22 cellular contexts compared by ENCODE assay signal in genomic region chr12:124579921-124580517, GRCh38. TPM values are rescaled to one million over a fixed set of nuclear protein-coding genes. Genes with fewer than 3 reads are reported as not detected.
DNase-seq lines count a peak whose midpoint lies in the region; ATAC-seq, FAIRE-seq and TF ChIP-seq lines count a peak whose summit lies in the region.
"Had no signal": no experiment of that assay in that cellular context is flagged by ENCODE, and none has a peak within 500 bp of the region (broad histone marks: within the 10 kb centered on the region; RNA-seq: fewer than 3 reads in every experiment).

No MANE protein-coding gene starts in this region.

- H3K36me3 ChIP-seq in RWPE2 (ENCODE audit: low read depth) = no peaks in the 10 kb centered on the region
- no peaks in the 10 kb centered on the region for H3K36me3 ChIP-seq in bronchial epithelial cell (ENCODE audit: control insufficient read depth, insufficient read depth, low read length)
- no peaks in the 10 kb centered on the region for H3K36me3 ChIP-seq in sigmoid colon
- H3K36me3 ChIP-seq: BE2C, BLaER1 had no signal

- no peaks in the 10 kb centered on the region for H3K9me3 Mint-ChIP-seq in activated naive CD8-positive, alpha-beta T cell treated with anti-CD3 and anti-CD28 coated beads, Interleukin-2, amount 50 U/mL, for 24 hours
- H3K9me3 Mint-ChIP-seq in activated naive CD8-positive, alpha-beta T cell treated with anti-CD3 and anti-CD28 coated beads for 36 hours = peaks cover 9% of the 10 kb centered on the region
- H3K9me3 Mint-ChIP-seq in CD14-positive monocyte = peaks cover 0 to 15% (median 9%) of the 10 kb centered on the region in 7 donors
- H3K9me3 Mint-ChIP-seq: CD4-positive, alpha-beta T cell had no signal

- intact Hi-C loops in CD14-positive monocyte (cut with micrococcal nuclease) = loop anchor here in 1 of 2 donors (5.0 kb wide), 1 partner anchor 87 kb away; no protein-coding TSS in a partner anchor
- intact Hi-C loops in sigmoid colon (cut with DNase I) = loop anchor here (10.0 kb wide), 1 partner anchor 545 kb away; no protein-coding TSS in a partner anchor

- TF ChIP-seq CTCF in CD14-positive monocyte (IDR thresholded peaks at IDR 0.05) = no peak
- TF ChIP-seq CTCF in RWPE2 (IDR thresholded peaks at IDR 0.05; ENCODE audit: poor library complexity, severe bottlenecking) = no peak
- no peak for TF ChIP-seq CTCF in bronchial epithelial cell (IDR thresholded peaks at IDR 0.05; ENCODE audit: insufficient read depth, low read length, severe bottlenecking)
- no peak for TF ChIP-seq CTCF in sigmoid colon (IDR thresholded peaks at IDR 0.05)

- peak; percentile 32 for FAIRE-seq in bronchial epithelial cell (lab: Jason Lieb, UNC)
- FAIRE-seq: A549, G401.6, GM12891, GM19239 had no signal

- TF ChIP-seq POLR2A in sigmoid colon (IDR thresholded peaks at IDR 0.05) = no peak

- H3K27ac ChIP-seq in RWPE2 (ENCODE audit: poor library complexity, severe bottlenecking) (peak overlapping the region; percentile 61), sigmoid colon (no peak overlapping the region)
- H3K27ac ChIP-seq: 22Rv1, A549, BLaER1 had no signal

- no peak overlapping the region for H3K4me3 ChIP-seq in RWPE2 (ENCODE audit: severe bottlenecking)
- H3K4me3 ChIP-seq in bronchial epithelial cell (ENCODE audit: low read depth, low read length) = no peak overlapping the region
- H3K4me3 ChIP-seq in sigmoid colon = no peak overlapping the region
- H3K4me3 ChIP-seq: A549, BLaER1 had no signal

- H3K27me3 Mint-ChIP-seq in activated naive CD8-positive, alpha-beta T cell treated with anti-CD3 and anti-CD28 coated beads, Interleukin-2, amount 50 U/mL, for 24 hours = no peaks in the 10 kb centered on the region
- H3K27me3 Mint-ChIP-seq in activated naive CD8-positive, alpha-beta T cell treated with anti-CD3 and anti-CD28 coated beads for 36 hours = no peaks in the 10 kb centered on the region
- peaks cover 0 to 5% (median 3%) of the 10 kb centered on the region in 3 donors for H3K27me3 Mint-ChIP-seq in CD14-positive monocyte (ENCODE audit: low read depth in 3 of 3)
- H3K27me3 Mint-ChIP-seq: CD4-positive, alpha-beta T cell had no signal

- no peak for ATAC-seq in activated naive CD8-positive, alpha-beta T cell treated with anti-CD3 and anti-CD28 coated beads, Interleukin-2, amount 50 U/mL, for 24 hours
- ATAC-seq in RWPE2 (ENCODE audit: low read depth) = no peak
- ATAC-seq: A549; CD8-positive, alpha-beta T cell had no signal

- H3K4me1 ChIP-seq in RWPE2 (ENCODE audit: insufficient read depth, poor library complexity, severe bottlenecking) (peaks cover 25% of the 10 kb centered on the region), sigmoid colon (no peaks in the 10 kb centered on the region)
- H3K4me1 ChIP-seq: A549, BE2C, Caco-2 had no signal

- no peaks in the 10 kb centered on the region for H3K4me1 Mint-ChIP-seq in activated naive CD8-positive, alpha-beta T cell treated with anti-CD3 and anti-CD28 coated beads, Interleukin-2, amount 50 U/mL, for 24 hours
- no peaks in the 10 kb centered on the region for H3K4me1 Mint-ChIP-seq in activated naive CD8-positive, alpha-beta T cell treated with anti-CD3 and anti-CD28 coated beads for 36 hours
- peaks cover 22% of the 10 kb centered on the region for H3K4me1 Mint-ChIP-seq in CD14-positive monocyte

- no peaks in the 10 kb centered on the region for H3K27me3 ChIP-seq in RWPE2 (ENCODE audit: insufficient read depth, poor library complexity, severe bottlenecking)
- no peaks in the 10 kb centered on the region for H3K27me3 ChIP-seq in bronchial epithelial cell (ENCODE audit: control insufficient read depth, insufficient read depth, low read length)
- H3K27me3 ChIP-seq in sigmoid colon = no peaks in the 10 kb centered on the region
- H3K27me3 ChIP-seq: BE2C, BLaER1 had no signal

- peak overlapping the region; percentile 65 for H3K27ac Mint-ChIP-seq in activated naive CD8-positive, alpha-beta T cell treated with anti-CD3 and anti-CD28 coated beads, Interleukin-2, amount 50 U/mL, for 24 hours
- no peak overlapping the region for H3K27ac Mint-ChIP-seq in activated naive CD8-positive, alpha-beta T cell treated with anti-CD3 and anti-CD28 coated beads for 36 hours
- peak overlapping the region in 4 of 7 donors; percentile 10 to 75 (median 52) for H3K27ac Mint-ChIP-seq in CD14-positive monocyte
- H3K27ac Mint-ChIP-seq: CD4-positive, alpha-beta T cell; CD8-positive, alpha-beta T cell had no signal

- TF ChIP-seq EP300 in sigmoid colon (IDR thresholded peaks at IDR 0.05) = no peak

- H3K36me3 Mint-ChIP-seq in activated naive CD8-positive, alpha-beta T cell treated with anti-CD3 and anti-CD28 coated beads, Interleukin-2, amount 50 U/mL, for 24 hours (ENCODE audit: low read depth) = no peaks in the 10 kb centered on the region
- H3K36me3 Mint-ChIP-seq in activated naive CD8-positive, alpha-beta T cell treated with anti-CD3 and anti-CD28 coated beads for 36 hours = no peaks in the 10 kb centered on the region
- peaks cover 0 to 2% of the 10 kb centered on the region in 2 donors for H3K36me3 Mint-ChIP-seq in CD14-positive monocyte
- H3K36me3 Mint-ChIP-seq: CD8-positive, alpha-beta T cell had no signal

- 95 to 96% methylated on average over 5 of the region's 5 CpGs for WGBS in sigmoid colon, 2 donors

- H3K9me3 ChIP-seq in RWPE2 (ENCODE audit: severe bottlenecking) = no peaks in the 10 kb centered on the region
- H3K9me3 ChIP-seq in sigmoid colon = peaks cover 0 to 3% (median 0%) of the 10 kb centered on the region in 4 donors

- no peak for DNase-seq in activated naive CD8-positive, alpha-beta T cell treated with anti-CD3 and anti-CD28 coated beads, Interleukin-2, amount 50 U/mL, for 24 hours
- DNase-seq in activated naive CD8-positive, alpha-beta T cell treated with anti-CD3 and anti-CD28 coated beads for 36 hours = no peak
- DNase-seq in CD14-positive monocyte (ENCODE audit: low spot score) (no peak), RWPE2 (ENCODE audit: low spot score) (no peak), bronchial epithelial cell (ENCODE audit: low read depth) (no peak), sigmoid colon (no peak), HK-2 (ENCODE audit: unreplicated experiment) (no peak)
- DNase-seq in activated naive CD4-positive, alpha-beta T cell (lab: John Stamatoyannopoulos, UW) = no peak
- DNase-seq: BE2C; C1 segment of cervical spinal cord; Caco-2; Calu3; CD4-positive, alpha-beta T cell; CD8-positive, alpha-beta T cell; DMS79 treated with DMSO at 0.1 percent for 48 hours; GF-D8 had no signal

- H3K4me3 Mint-ChIP-seq in activated naive CD8-positive, alpha-beta T cell treated with anti-CD3 and anti-CD28 coated beads, Interleukin-2, amount 50 U/mL, for 24 hours = no peak overlapping the region
- no peak overlapping the region for H3K4me3 Mint-ChIP-seq in activated naive CD8-positive, alpha-beta T cell treated with anti-CD3 and anti-CD28 coated beads for 36 hours
- no peak overlapping the region for H3K4me3 Mint-ChIP-seq in CD14-positive monocyte
- H3K4me3 Mint-ChIP-seq: CD4-positive, alpha-beta T cell; CD8-positive, alpha-beta T cell had no signal

RNA-seq across cellular contexts. Expression of gene NCOR2, which starts 12.6 kb away (rescaled TPM):
- 100 to 1,000 TPM; 106 to 112 TPM for total RNA-seq in activated naive CD8-positive, alpha-beta T cell treated with anti-CD3 and anti-CD28 coated beads for 36 hours
- polyA plus RNA-seq in CD14-positive monocyte (1 to 10 TPM; 4.7 to 5.5 TPM), sigmoid colon (10 to 100 TPM; 18.6 to 81.8 (median 24.7) TPM)
- total RNA-seq in bronchial epithelial cell (20.1 and 20.3 TPM in 2 replicates), sigmoid colon (100 to 1,000 TPM in 1 of 4 donors, 10 to 100 TPM in 3; 42.5 to 134 (median 73.5) TPM)
